Comparison of ENCODE assay signal across 21 cellular contexts in genomic region chr5:14110680-14111079, GRCh38. TPM values are rescaled to one million over a fixed set of nuclear protein-coding genes. Genes with fewer than 3 reads are reported as not detected.
DNase-seq lines count a peak whose midpoint lies in the region; ATAC-seq and TF ChIP-seq lines count a peak whose summit lies in the region.
"Had no signal": no experiment of that assay in that cellular context is flagged by ENCODE, and none has a peak within 500 bp of the region (broad histone marks: within the 10 kb centered on the region; RNA-seq: fewer than 3 reads in every experiment).

No MANE protein-coding gene starts in this region.

- peaks cover 21% of the 10 kb centered on the region for H3K27me3 Mint-ChIP-seq in activated CD4-positive, alpha-beta memory T cell treated with anti-CD3 and anti-CD28 coated beads for 36 hours

- no peak overlapping the region for H3K27ac ChIP-seq in RWPE2 (ENCODE audit: poor library complexity, severe bottlenecking)
- H3K27ac ChIP-seq: right lobe of liver had no signal

- TF ChIP-seq CTCF in RWPE2 (IDR thresholded peaks at IDR 0.05; ENCODE audit: poor library complexity, severe bottlenecking), result no peak

- no peaks in the 10 kb centered on the region for H3K9me3 ChIP-seq in RWPE2 (ENCODE audit: severe bottlenecking)
- H3K9me3 ChIP-seq: right lobe of liver had no signal

- intact Hi-C loops in cardiac septum (cut with DNase I), result no loop called here
- intact Hi-C loops in activated CD4-positive, alpha-beta memory T cell treated with anti-CD3 and anti-CD28 coated beads for 36 hours (cut with micrococcal nuclease), result no loop called here

- POLR2A ChIA-PET in activated CD4-positive, alpha-beta memory T cell treated with anti-CD3 and anti-CD28 coated beads for 36 hours (lab: Charles Lee), result no interaction called here

- peaks cover 17% of the 10 kb centered on the region for H3K4me1 Mint-ChIP-seq in activated CD4-positive, alpha-beta memory T cell treated with anti-CD3 and anti-CD28 coated beads for 36 hours (ENCODE audit: low read depth)

- peaks cover 14% of the 10 kb centered on the region for H3K4me1 ChIP-seq in RWPE2 (ENCODE audit: insufficient read depth, poor library complexity, severe bottlenecking)

- peak; percentile 26 for DNase-seq in H4 (ENCODE audit: low spot score)
- no peak for DNase-seq in RWPE2 (ENCODE audit: low spot score)
- DNase-seq in fibroblast of peridontal ligament (ENCODE audit: extremely low read depth), result peak; percentile 92
- DNase-seq in stromal cell of bone marrow (ENCODE audit: low read depth), result peak; percentile 83
- DNase-seq in cardiac septum (ENCODE audit: low spot score), result no peak
- no peak for DNase-seq in activated naive CD4-positive, alpha-beta T cell treated with anti-CD3 and anti-CD28 coated beads, Interleukin-2, amount 50 U/mL, for 16 hours
- no peak for DNase-seq in epidermal melanocyte (ENCODE audit: insufficient read length, low spot score)
- DNase-seq in activated CD4-positive, alpha-beta memory T cell treated with anti-CD3 and anti-CD28 coated beads for 36 hours, result no peak
- DNase-seq: activated CD8-positive, alpha-beta T cell treated with anti-CD3 and anti-CD28 coated beads for 36 hours; COR-L47; effector memory CD4-positive, alpha-beta T cell; head of caudate nucleus; left colon; natural killer cell; NCI-H2107; NK-92 treated with Interleukin-12 subunit alpha and Interleukin-12 subunit beta, amount 100 ng/mL, for 24 hours; right lobe of liver; stimulated activated CD4-positive, alpha-beta T cell treated with anti-CD3 and anti-CD28 coated beads, Interleukin-4, amount 100 ng/mL, for 4 hours had no signal

- peak; percentile 26; the same call in 2 of the 3 replicates for ATAC-seq in RWPE2 (ENCODE audit: low read depth)
- ATAC-seq: activated CD8-positive, alpha-beta T cell treated with anti-CD3 and anti-CD28 coated beads for 36 hours; left colon; natural killer cell; right lobe of liver; stimulated activated memory B cell treated with anti-CD40 and anti-IgM and Interleukin-4, amounts not matched to agents 10 μg/mL and 1 μg/mL and 100 μg/mL, for 72 hours had no signal

- H3K4me3 ChIP-seq in RWPE2 (ENCODE audit: severe bottlenecking), result no peak overlapping the region
- H3K4me3 ChIP-seq: right lobe of liver had no signal

- no peaks in the 10 kb centered on the region for H3K9me3 Mint-ChIP-seq in activated CD4-positive, alpha-beta memory T cell treated with anti-CD3 and anti-CD28 coated beads for 36 hours
- H3K9me3 Mint-ChIP-seq: activated CD8-positive, alpha-beta T cell treated with anti-CD3 and anti-CD28 coated beads for 36 hours; natural killer cell; stimulated activated memory B cell treated with anti-CD40 and anti-IgM and Interleukin-4, amounts not matched to agents 10 μg/mL and 1 μg/mL and 100 μg/mL, for 72 hours had no signal

- no peaks in the 10 kb centered on the region for H3K36me3 ChIP-seq in RWPE2 (ENCODE audit: low read depth)
- H3K36me3 ChIP-seq: right lobe of liver had no signal

- CTCF ChIA-PET in activated CD4-positive, alpha-beta memory T cell treated with anti-CD3 and anti-CD28 coated beads for 36 hours (lab: Charles Lee), result no interaction called here

- no peak overlapping the region for H3K4me3 Mint-ChIP-seq in activated CD4-positive, alpha-beta memory T cell treated with anti-CD3 and anti-CD28 coated beads for 36 hours
- H3K4me3 Mint-ChIP-seq: activated CD8-positive, alpha-beta T cell treated with anti-CD3 and anti-CD28 coated beads for 36 hours; brain; natural killer cell; stimulated activated memory B cell treated with anti-CD40 and anti-IgM and Interleukin-4, amounts not matched to agents 10 μg/mL and 1 μg/mL and 100 μg/mL, for 72 hours had no signal

- H3K27ac Mint-ChIP-seq in activated CD4-positive, alpha-beta memory T cell treated with anti-CD3 and anti-CD28 coated beads for 36 hours, result no peak overlapping the region
- H3K27ac Mint-ChIP-seq: activated CD8-positive, alpha-beta T cell treated with anti-CD3 and anti-CD28 coated beads for 36 hours; activated T-helper 2 cell treated with anti-CD3 and anti-CD28 coated beads, Interferon-gamma antibody, Interleukin-2, Interleukin-4, amounts not matched to agents 10 μg/mL and 5 μg/mL and 100 μg/mL, durations not matched to agents 14 hours and 24 hours and 36 hours; brain; stimulated activated memory B cell treated with anti-CD40 and anti-IgM and Interleukin-4, amounts not matched to agents 10 μg/mL and 1 μg/mL and 100 μg/mL, for 72 hours had no signal

- no peaks in the 10 kb centered on the region for H3K36me3 Mint-ChIP-seq in activated CD4-positive, alpha-beta memory T cell treated with anti-CD3 and anti-CD28 coated beads for 36 hours
- H3K36me3 Mint-ChIP-seq: brain; natural killer cell; stimulated activated memory B cell treated with anti-CD40 and anti-IgM and Interleukin-4, amounts not matched to agents 10 μg/mL and 1 μg/mL and 100 μg/mL, for 72 hours had no signal

- H3K27me3 ChIP-seq in RWPE2 (ENCODE audit: insufficient read depth, poor library complexity, severe bottlenecking), result no peaks in the 10 kb centered on the region
- H3K27me3 ChIP-seq: right lobe of liver had no signal

RNA-seq across cellular contexts. Expression of gene TRIO, which starts 32.5 kb away (rescaled TPM):
- total RNA-seq in H4 (2014; rRNA removed; shearing (Covaris generic)), result 38.2 and 50.9 TPM in 2 replicates
- 89.8 TPM for total RNA-seq in cardiac septum
- 1 to 10 TPM; 6.0 to 6.6 TPM for total RNA-seq in activated CD4-positive, alpha-beta memory T cell treated with anti-CD3 and anti-CD28 coated beads for 36 hours

Comparison
In these comparisons a context has a peak if more than half of its experiments do, and no peak if none do; other contexts are left out.
1. DNase-seq: peak in H4 (single experiment), fibroblast of peridontal ligament (single experiment) and stromal cell of bone marrow (single experiment); none in RWPE2 (single experiment), cardiac septum (single experiment), activated naive CD4-positive, alpha-beta T cell treated with anti-CD3 and anti-CD28 coated beads, Interleukin-2, amount 50 U/mL, for 16 hours (single experiment), epidermal melanocyte (single experiment) and activated CD4-positive, alpha-beta memory T cell treated with anti-CD3 and anti-CD28 coated beads for 36 hours (single experiment).